8 cellular contexts compared by ENCODE assay signal in the genomic region with DNA sequence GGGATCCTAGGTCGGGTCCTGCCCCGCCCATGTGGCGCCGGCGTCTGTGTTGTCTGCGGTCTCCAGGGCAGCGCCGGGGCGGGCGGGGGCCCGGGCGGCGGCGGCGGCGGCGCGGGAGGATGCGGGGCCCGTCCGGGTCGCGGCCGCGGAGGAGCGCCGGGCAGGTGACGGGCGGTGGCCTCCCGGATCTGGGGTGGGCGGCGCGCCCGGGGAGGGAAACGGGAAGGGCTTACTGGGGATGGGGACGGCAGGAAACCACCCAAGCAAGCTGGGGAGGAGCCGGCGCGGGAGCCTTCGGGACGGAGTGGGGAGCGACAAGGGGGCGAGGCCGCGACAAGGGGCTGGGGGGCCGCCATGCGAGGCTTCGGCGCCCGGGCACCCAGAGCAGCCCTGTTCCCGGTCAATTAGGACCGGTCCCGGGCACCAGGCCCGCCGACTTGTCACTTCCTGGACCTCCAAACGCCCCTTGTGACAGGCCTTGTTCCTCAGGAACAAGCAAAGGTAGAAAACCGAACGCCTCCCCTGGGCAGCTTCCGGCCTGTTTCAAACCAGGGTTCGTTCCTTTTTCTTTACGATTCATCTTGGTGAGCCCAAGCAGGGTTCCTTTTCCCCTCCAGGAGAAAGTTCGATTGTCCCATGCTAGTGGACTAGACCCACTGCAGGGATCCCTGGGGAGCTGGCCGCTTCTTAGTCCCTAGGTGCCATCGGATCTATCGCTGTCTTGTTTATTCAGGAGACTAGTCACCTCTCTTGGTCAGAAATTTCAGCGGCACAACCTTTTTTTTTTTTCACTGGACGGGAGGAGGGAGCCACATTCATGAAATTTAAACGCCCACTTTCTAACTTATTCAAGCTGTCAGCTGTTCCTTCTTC. TPM values are rescaled to one million over a fixed set of nuclear protein-coding genes. Genes with fewer than 3 reads are reported as not detected.
A peak's percentile ranks its signal among the peaks of the same experiment; 100 is the strongest.
DNase-seq lines count a peak whose midpoint lies in the region; ATAC-seq and TF ChIP-seq lines count a peak whose summit lies in the region.

No MANE protein-coding gene starts in this region.

- H3K4me3 ChIP-seq in right atrium auricular region, result peak overlapping the region; percentile 64 to 75
- H3K4me3 ChIP-seq in psoas muscle, result peak overlapping the region; percentile 68
- peak overlapping the region; percentile 57 to 83 for H3K4me3 ChIP-seq in vagina

- WGBS in psoas muscle, 3 donors, result 2 to 4% (median 3%) methylated on average over 37 to 68 of the region's 68 CpGs

- peak overlapping the region; percentile 76 to 78 for H3K27ac ChIP-seq in right atrium auricular region
- peak overlapping the region; percentile 27 for H3K27ac ChIP-seq in psoas muscle
- peak overlapping the region; percentile 75 for H3K27ac ChIP-seq in vagina

- H3K36me3 ChIP-seq in right atrium auricular region (no peaks in the 10 kb centered on the region), psoas muscle (ENCODE audit: insufficient read depth in 1 of 2, low read depth in 1 of 2) (no peaks in the 10 kb centered on the region), vagina (no peaks in the 10 kb centered on the region)

- DNase-seq in GM03348 (ENCODE audit: low spot score) (peak; percentile 83), SKM-1 (lab: John Stamatoyannopoulos, UW; ENCODE audit: unreplicated experiment) (peak; percentile 47), amniotic epithelial cell (ENCODE audit: low read depth) (peak; percentile 7), right atrium auricular region (ENCODE audit: low spot score) (no peak), psoas muscle (peak; percentile 55 to 64), vagina (ENCODE audit: extremely low spot score in 2 of 2) (no peak), NCI-H1694 treated with DMSO at 0.1 percent for 48 hours (lab: John Stamatoyannopoulos, UW) (no peak)

- TF ChIP-seq CTCF in right atrium auricular region (IDR thresholded peaks at IDR 0.05), result no peak
- no peak for TF ChIP-seq CTCF in psoas muscle (IDR thresholded peaks at IDR 0.05)
- TF ChIP-seq CTCF in vagina (IDR thresholded peaks at IDR 0.05), result no peak

- H3K4me1 ChIP-seq in right atrium auricular region (peaks cover 0 to 10% of the 10 kb centered on the region in 2 donors), psoas muscle (no peaks in the 10 kb centered on the region), vagina (peaks cover 15% of the 10 kb centered on the region)

- H3K9me3 ChIP-seq in right atrium auricular region, result no peaks in the 10 kb centered on the region
- H3K9me3 ChIP-seq in psoas muscle, result no peaks in the 10 kb centered on the region
- H3K9me3 ChIP-seq in vagina, result no peaks in the 10 kb centered on the region

- no peak for TF ChIP-seq POLR2A in vagina (IDR thresholded peaks at IDR 0.05)

- ATAC-seq in HG03354 (IDR thresholded peaks at IDR 0.05; ENCODE audit: poor library complexity, severe bottlenecking, unreplicated experiment) (peak; percentile 59), psoas muscle (peak in 1 of 4 donors; percentile 47)

- intact Hi-C loops in psoas muscle (cut with DNase I), result no loop called here
- intact Hi-C loops in vagina (cut with DNase I), result no loop called here

- H3K27me3 ChIP-seq in right atrium auricular region (no peaks in the 10 kb centered on the region), psoas muscle (ENCODE audit: insufficient read depth in 3 of 3, low read length in 2 of 3) (peaks cover 0 to 56% (median 7%) of the 10 kb centered on the region in 3 donors), vagina (no peaks in the 10 kb centered on the region)

RNA-seq across cellular contexts. Expression of a gene that starts 0.5 kb away (rescaled TPM):
- total RNA-seq in right atrium auricular region (1 to 10 TPM; 3.5 TPM), psoas muscle (under 1 TPM; 0.15 to 0.97 (median 0.33) TPM), vagina (7.6 TPM)
- under 1 TPM; 0.11 to 0.19 (median 0.16) TPM for polyA plus RNA-seq in psoas muscle

RNA-seq across cellular contexts. Expression of a gene that starts 44.7 kb away (rescaled TPM):
- total RNA-seq in right atrium auricular region, result under 1 TPM in 1 of 2 donors, not detected in 1; 0.24 TPM
- total RNA-seq in psoas muscle, result under 1 TPM in 2 of 4 donors, not detected in 2; 0.10 to 0.42 TPM
- polyA plus RNA-seq in psoas muscle, result under 1 TPM in 2 of 3 donors, not detected in 1; 0.60 to 0.64 TPM
- not detected for total RNA-seq in vagina

Comparison
In these comparisons a context has a peak if more than half of its experiments do, and no peak if none do; other contexts are left out.
1. DNase-seq: peak in GM03348 (single experiment), SKM-1 (single experiment), amniotic epithelial cell (single experiment) and psoas muscle (2 of 2); none in right atrium auricular region (single experiment), vagina (0 of 2) and NCI-H1694 treated with DMSO at 0.1 percent for 48 hours (single experiment).
2. H3K27ac ChIP-seq: peak in every context shown above with its lines; median percentile 77 in right atrium auricular region; 75 in vagina; 27 in psoas muscle.
3. Peak in every context shown above with its lines, with median percentiles within 50 percentile points of each other: H3K4me3 ChIP-seq.